In genomic region chr20:61615806-61616205, GRCh38 we compare ENCODE assay signal across 27 cellular contexts.
"Had no signal": no experiment of that assay in that cellular context is flagged by ENCODE, and none has a peak within 500 bp of the region (broad histone marks: within the 10 kb centered on the region; RNA-seq: fewer than 3 reads in every experiment).

No MANE protein-coding gene starts in this region.

- H3K4me3 Mint-ChIP-seq: mesothelial cell of epicardium; naive B cell; natural killer cell; nephron progenitor cell; neural progenitor cell; stimulated activated memory B cell treated with anti-CD40 and anti-IgM and Interleukin-4, amounts not matched to agents 10 μg/mL and 1 μg/mL and 100 μg/mL, for 72 hours; stimulated activated naive CD8-positive, alpha-beta T cell treated with anti-CD3 and anti-CD28 coated beads, Interleukin-15, amount 100 ng/mL, for 72 hours; type B pancreatic cell had no signal

- H3K36me3 Mint-ChIP-seq: mesothelial cell of epicardium; naive B cell; natural killer cell; stimulated activated memory B cell treated with anti-CD40 and anti-IgM and Interleukin-4, amounts not matched to agents 10 μg/mL and 1 μg/mL and 100 μg/mL, for 72 hours had no signal

- H3K4me1 ChIP-seq: left lung, neural progenitor cell, right atrium auricular region, right lobe of liver, tibial nerve, uterus had no signal

- H3K4me2 ChIP-seq: neural progenitor cell, smooth muscle cell had no signal

- H3K27ac Mint-ChIP-seq: mesothelial cell of epicardium; naive B cell; natural killer cell; nephron progenitor cell; neural progenitor cell; progenitor cell of endocrine pancreas; stimulated activated memory B cell treated with anti-CD40 and anti-IgM and Interleukin-4, amounts not matched to agents 10 μg/mL and 1 μg/mL and 100 μg/mL, for 72 hours; type B pancreatic cell had no signal

- H3K36me3 ChIP-seq: left lung, neural progenitor cell, ovary, right atrium auricular region, right lobe of liver, tibial nerve, uterus had no signal

- H3K27ac ChIP-seq: left lung, neural progenitor cell, ovary, right atrium auricular region, right lobe of liver, tibial nerve, uterus had no signal

- H3K9ac ChIP-seq: neural progenitor cell had no signal

- H3K4me1 Mint-ChIP-seq: mesothelial cell of epicardium; naive B cell; natural killer cell; nephron progenitor cell; neural progenitor cell; stimulated activated memory B cell treated with anti-CD40 and anti-IgM and Interleukin-4, amounts not matched to agents 10 μg/mL and 1 μg/mL and 100 μg/mL, for 72 hours; stimulated activated naive CD8-positive, alpha-beta T cell treated with anti-CD3 and anti-CD28 coated beads, Interleukin-15, amount 100 ng/mL, for 72 hours had no signal

- DNase-seq: hippocampal formation; kidney glomerular epithelial cell; left colon; mesendoderm; naive B cell; natural killer cell; nephron progenitor cell; ovary; stimulated activated CD4-positive, alpha-beta T cell treated with anti-CD3 and anti-CD28 coated beads, Interleukin-1b, Interleukin-23, amount 100 ng/mL, for 48 hours; stimulated activated CD4-positive, alpha-beta T cell treated with anti-CD3 and anti-CD28 coated beads, Interleukin-2, amount 100 ng/mL, for 48 hours; stimulated activated CD4-positive, alpha-beta T cell treated with anti-CD3 and anti-CD28 coated beads, Interleukin-4, amount 100 ng/mL, for 4 hours; stimulated activated CD8-positive, alpha-beta memory T cell treated with anti-CD3 and anti-CD28 coated beads, Interleukin-4, amount 100 ng/mL, for 48 hours; stimulated activated naive CD4-positive, alpha-beta T cell treated with Interleukin-2 at 50 U/mL for 16 hours; stimulated activated naive CD8-positive, alpha-beta T cell treated with anti-CD3 and anti-CD28 coated beads, Interleukin-15, amount 100 ng/mL, for 72 hours; substantia nigra; uterus had no signal

- ATAC-seq: left colon; left lung; natural killer cell; right lobe of liver; stimulated activated memory B cell treated with anti-CD40 and anti-IgM and Interleukin-4, amounts not matched to agents 10 μg/mL and 1 μg/mL and 100 μg/mL, for 72 hours; stimulated activated naive CD8-positive, alpha-beta T cell treated with anti-CD3 and anti-CD28 coated beads, Interleukin-15, amount 100 ng/mL, for 72 hours had no signal

- H3K27me3 ChIP-seq: neural progenitor cell, ovary, right atrium auricular region, right lobe of liver, tibial nerve, uterus had no signal

- H3K9me3 ChIP-seq: right lobe of liver, uterus had no signal

- H3K27me3 Mint-ChIP-seq: naive B cell; stimulated activated memory B cell treated with anti-CD40 and anti-IgM and Interleukin-4, amounts not matched to agents 10 μg/mL and 1 μg/mL and 100 μg/mL, for 72 hours; stimulated activated naive CD8-positive, alpha-beta T cell treated with anti-CD3 and anti-CD28 coated beads, Interleukin-15, amount 100 ng/mL, for 72 hours had no signal

- H3K4me3 ChIP-seq: left lung, lung, neural progenitor cell, ovary, right atrium auricular region, right lobe of liver, smooth muscle cell, tibial nerve, uterus had no signal

- H2AFZ ChIP-seq: neural progenitor cell had no signal
